9 cellular contexts compared by ENCODE assay signal in genomic region chr19:6417713-6418561, GRCh38. TPM values are rescaled to one million over a fixed set of nuclear protein-coding genes. Genes with fewer than 3 reads are reported as not detected.
DNase-seq lines count a peak whose midpoint lies in the region; ATAC-seq, FAIRE-seq and TF ChIP-seq lines count a peak whose summit lies in the region.
"Had no signal": no experiment of that assay in that cellular context is flagged by ENCODE, and none has a peak within 500 bp of the region (broad histone marks: within the 10 kb centered on the region; RNA-seq: fewer than 3 reads in every experiment).

No MANE protein-coding gene starts in this region.

- H3K27me3 ChIP-seq in GM12878 (replicated peaks in 1 of 2; ENCODE audit: control insufficient read depth in 2 of 2, insufficient read depth in 2 of 2, low read length in 1 of 2) (no peaks in the 10 kb centered on the region), tibial nerve (no peaks in the 10 kb centered on the region)
- H3K27me3 ChIP-seq: stomach had no signal

- TF ChIP-seq RAD21 in GM12878 (IDR thresholded peaks at IDR 0.05; ENCODE audit: insufficient read depth, low read depth, low read length): no peak

- FAIRE-seq in GM12878 (lab: Jason Lieb, UNC): no peak

- H3K9me3 ChIP-seq in GM12878 (replicated peaks; ENCODE audit: control insufficient read depth, insufficient read depth, low read length) (no peaks in the 10 kb centered on the region), tibial nerve (no peaks in the 10 kb centered on the region)
- H3K9me3 ChIP-seq: stomach had no signal

- POLR2A ChIA-PET in GM12878 (lab: Charles Lee): no interaction called here

- SMC1A ChIA-PET in GM12878 (lab: Charles Lee; ENCODE audit: uncharacterized antibody, unreplicated experiment): no interaction called here

- H3K4me3 ChIP-seq in GM12878: no peak overlapping the region
- H3K4me3 ChIP-seq in tibial nerve: no peak overlapping the region
- H3K4me3 ChIP-seq: stomach had no signal

- TF ChIP-seq EP300 in GM12878 (IDR thresholded peaks at IDR 0.05; ENCODE audit: borderline replicate concordance in 1 of 2, control insufficient read depth in 1 of 2, low read depth in 2 of 2, low read length in 2 of 2) (no peak), tibial nerve (IDR thresholded peaks at IDR 0.05) (no peak)

- RAD21 ChIA-PET in GM12878 (lab: Charles Lee; ENCODE audit: unreplicated experiment): no interaction called here

- intact Hi-C loops in GM12878 (cut with micrococcal nuclease; ENCODE audit: unreplicated experiment): no loop called here

- H3K79me2 ChIP-seq in GM12878 (ENCODE audit: control insufficient read depth, insufficient read depth, low read length): peaks cover 33% of the 10 kb centered on the region

- no peaks in the 10 kb centered on the region for H3K4me1 ChIP-seq in GM12878 (ENCODE audit: control insufficient read depth, insufficient read depth, low read length)
- peaks cover 0 to 71% (median 21%) of the 10 kb centered on the region in 4 donors for H3K4me1 ChIP-seq in tibial nerve

- H3K36me3 ChIP-seq in GM12878 (ENCODE audit: control insufficient read depth in 2 of 2, insufficient read depth in 2 of 2, low read length in 1 of 2) (peaks cover 27 to 63% of the 10 kb centered on the region in 2 experiments), tibial nerve (peaks cover 7 to 84% (median 42%) of the 10 kb centered on the region in 3 donors)

- whole genome bisulfite sequencing in GM12878 (ENCODE audit: insufficient coverage, insufficient replicate concordance, low lambda C conversion rate, missing lambda C conversion rate): 93% methylated on average over 33 of the region's 33 CpGs
- WGBS in tibial nerve, 2 donors: 61 to 65% methylated on average over 16 to 26 of the region's 33 CpGs

- H3K27ac ChIP-seq in GM12878 (ENCODE audit: control insufficient read depth, insufficient read depth): no peak overlapping the region
- peak overlapping the region in 2 of 4 donors; percentile 6 to 20 for H3K27ac ChIP-seq in tibial nerve

- no peak overlapping the region for H3K4me2 ChIP-seq in GM12878 (ENCODE audit: control insufficient read depth, insufficient read depth)

- CTCF ChIA-PET in GM12878 (lab: Yijun Ruan, JAX): interaction anchor here (0.7 kb wide), 1 partner anchor 486 kb away, joined by 3 read pairs; no protein-coding TSS in a partner anchor

- BruUV-seq in GM12878 (replicated peaks; lab: Mats Ljungman, UMichigan): no TSS peak

- ATAC-seq in GM12878: no peak
- ATAC-seq in HG02642 (IDR thresholded peaks at IDR 0.05; ENCODE audit: poor library complexity, unreplicated experiment): no peak

- H3K9ac ChIP-seq in GM12878 (ENCODE audit: control insufficient read depth, insufficient read depth, low read length): no peak overlapping the region

- in situ Hi-C loops in GM12878 (cut with MboI): no loop called here

- TF ChIP-seq POLR2A in GM12878 (IDR thresholded peaks at IDR 0.05; ENCODE audit: low read depth, low read length) (peak; percentile 46; the same call in 1 of the 2 replicates), tibial nerve (IDR thresholded peaks at IDR 0.05) (no peak)

- peaks cover 21% of the 10 kb centered on the region for H4K20me1 ChIP-seq in GM12878 (ENCODE audit: control insufficient read depth, insufficient read depth)

- no peak overlapping the region for H2AFZ ChIP-seq in GM12878 (ENCODE audit: control insufficient read depth, low read depth, low read length)

- TF ChIP-seq CTCF in GM12878 (IDR thresholded peaks at IDR 0.05 in 2 of 3, conservative IDR thresholded peaks at IDR 0.05 in 1 of 3; ENCODE audit: control insufficient read depth in 2 of 3, extremely low read depth in 1 of 3, insufficient read depth in 1 of 3, low read depth in 3 of 3, low read length in 3 of 3) (no peak), tibial nerve (IDR thresholded peaks at IDR 0.05) (peak; percentile 27 to 55 (median 42))

- peak; percentile 9 for DNase-seq in HT-29 (ENCODE audit: low spot score)
- DNase-seq in GM12878 (ENCODE audit: low read depth, low spot score): no peak
- peak; percentile 75 for DNase-seq in iPS-NIHi11 (ENCODE audit: low spot score)
- DNase-seq in tibial nerve (ENCODE audit: low spot score in 2 of 2): no peak
- DNase-seq in T-helper 1 cell: no peak
- no peak for DNase-seq in D341Med (ENCODE audit: low spot score)
- DNase-seq: stomach had no signal

RNA-seq across cellular contexts. Expression of gene KHSRP, which starts 6.7 kb away (rescaled TPM):
- 143 and 160 TPM in 2 replicates for total RNA-seq in HT-29 (2014; rRNA removed; shearing (Covaris generic))
- 69.0 and 80.4 TPM in 2 replicates for total RNA-seq in GM12878 (2013; cell fraction: nucleolus; rRNA removed)
- total RNA-seq in GM12878 (2014; rRNA removed): 111 and 121 TPM in 2 replicates
- total RNA-seq in GM12878 (2014; rRNA removed; fragmentation: Illumina TruSeq; extraction: Trizol): 71.8 and 79.8 TPM in 2 replicates
- total RNA-seq in GM12878 (2021): 411 and 440 TPM in 2 replicates
- polyA plus RNA-seq in GM12878 (2011; ENCODE audit: low read depth): 115 TPM
- 71.1 and 84.3 TPM in 2 replicates for polyA plus RNA-seq in GM12878 (2011; rRNA removed)
- polyA plus RNA-seq in GM12878 (2011; cell fraction: cytosol; rRNA removed): 79.1 and 116 TPM in 2 replicates
- polyA plus RNA-seq in GM12878 (2011; cell fraction: nucleus; rRNA removed): 175 and 222 TPM in 2 replicates
- polyA plus RNA-seq in GM12878 (2012): 189 and 262 TPM in 2 replicates
- polyA plus RNA-seq in GM12878 (2014; fragmentation: Illumina TruSeq; extraction: Trizol): 118 and 142 TPM in 2 replicates
- polyA plus RNA-seq in GM12878 (2014; fragmentation: Nextera tagmentation; extraction: Ambion mirVana): 1 to 10 TPM; 4.8 to 6.4 TPM
- polyA plus RNA-seq in GM12878 (2014; rRNA removed): 229 and 318 TPM in 2 replicates
- 10 to 100 TPM; 38.5 to 40.1 TPM for polyA plus RNA-seq in GM12878 (2016; fragmentation: Nextera tagmentation; extraction: Ambion mirVana)
- 101 and 116 TPM in 2 replicates for polyA minus RNA-seq in GM12878 (2011; rRNA and poly(A)+ RNA removed)
- polyA minus RNA-seq in GM12878 (2011; cell fraction: cytosol; rRNA and poly(A)+ RNA removed): 104 and 123 TPM in 2 replicates
- polyA minus RNA-seq in GM12878 (2011; cell fraction: nucleus; rRNA and poly(A)+ RNA removed): 61.7 and 95.5 TPM in 2 replicates
- 100 to 1,000 TPM in 3 of 4 donors, 10 to 100 TPM in 1; 79.5 to 147 (median 119) TPM for total RNA-seq in tibial nerve

RNA-seq across cellular contexts. Expression of gene SLC25A41, which starts 15.6 kb away (rescaled TPM):
- total RNA-seq in HT-29 (2014; rRNA removed; shearing (Covaris generic)): 0.08 and 0.13 TPM in 2 replicates
- total RNA-seq in GM12878 (2013; cell fraction: nucleolus; rRNA removed): 0.37 and 0.75 TPM in 2 replicates
- total RNA-seq in GM12878 (2014; rRNA removed) (0.23 and 0.27 TPM in 2 replicates), GM12878 (2014; rRNA removed; fragmentation: Illumina TruSeq; extraction: Trizol) (0.49 and 0.55 TPM in 2 replicates), GM12878 (2021) (1.0 and 1.2 TPM in 2 replicates), tibial nerve (under 1 TPM in 1 of 4 donors, not detected in 3; 0.63 TPM)
- polyA plus RNA-seq in GM12878 (2011; ENCODE audit: low read depth): 0.58 TPM
- polyA plus RNA-seq in GM12878 (2011; rRNA removed) (0.45 and 0.99 TPM in 2 replicates), GM12878 (2014; fragmentation: Illumina TruSeq; extraction: Trizol) (0.24 TPM in 1 of 2 replicates, not detected in the other), GM12878 (2014; fragmentation: Nextera tagmentation; extraction: Ambion mirVana) (not detected), GM12878 (2014; rRNA removed) (0.73 and 1.4 TPM in 2 replicates), GM12878 (2016; fragmentation: Nextera tagmentation; extraction: Ambion mirVana) (under 1 TPM; 0.30 to 0.37 TPM)
- 1.3 and 2.2 TPM in 2 replicates for polyA plus RNA-seq in GM12878 (2011; cell fraction: cytosol; rRNA removed)
- 3.5 and 3.9 TPM in 2 replicates for polyA plus RNA-seq in GM12878 (2011; cell fraction: nucleus; rRNA removed)
- 1.3 and 1.4 TPM in 2 replicates for polyA plus RNA-seq in GM12878 (2012)
- polyA minus RNA-seq in GM12878 (2011; rRNA and poly(A)+ RNA removed): 0.51 and 0.62 TPM in 2 replicates
- not detected in 2 replicates for polyA minus RNA-seq in GM12878 (2011; cell fraction: cytosol; rRNA and poly(A)+ RNA removed)
- polyA minus RNA-seq in GM12878 (2011; cell fraction: nucleus; rRNA and poly(A)+ RNA removed): 0.38 TPM in 1 of 2 replicates, not detected in the other
- polyA plus RNA-seq: IgD-negative memory B cell had no signal

RNA-seq across cellular contexts. Expression of gene GTF2F1, which starts 25.0 kb away (rescaled TPM):
- 37.0 and 40.9 TPM in 2 replicates for total RNA-seq in HT-29 (2014; rRNA removed; shearing (Covaris generic))
- total RNA-seq in GM12878 (2013; cell fraction: nucleolus; rRNA removed): 14.1 and 18.4 TPM in 2 replicates
- 42.7 and 45.0 TPM in 2 replicates for total RNA-seq in GM12878 (2014; rRNA removed)
- 55.4 and 57.3 TPM in 2 replicates for total RNA-seq in GM12878 (2014; rRNA removed; fragmentation: Illumina TruSeq; extraction: Trizol)
- 57.8 and 61.7 TPM in 2 replicates for total RNA-seq in GM12878 (2021)
- 32.2 TPM for polyA plus RNA-seq in GM12878 (2011; ENCODE audit: low read depth)
- 39.6 and 50.4 TPM in 2 replicates for polyA plus RNA-seq in GM12878 (2011; rRNA removed)
- polyA plus RNA-seq in GM12878 (2011; cell fraction: cytosol; rRNA removed): 65.1 and 90.7 TPM in 2 replicates
- polyA plus RNA-seq in GM12878 (2011; cell fraction: nucleus; rRNA removed): 34.5 and 62.4 TPM in 2 replicates
- 59.6 and 77.8 TPM in 2 replicates for polyA plus RNA-seq in GM12878 (2012)
- polyA plus RNA-seq in GM12878 (2014; fragmentation: Illumina TruSeq; extraction: Trizol): 29.6 and 53.1 TPM in 2 replicates
- polyA plus RNA-seq in GM12878 (2014; fragmentation: Nextera tagmentation; extraction: Ambion mirVana): 1 to 10 TPM; 4.5 to 8.7 TPM
- 55.1 and 61.3 TPM in 2 replicates for polyA plus RNA-seq in GM12878 (2014; rRNA removed)
- polyA plus RNA-seq in GM12878 (2016; fragmentation: Nextera tagmentation; extraction: Ambion mirVana): 10 to 100 TPM; 39.2 to 46.7 TPM
- polyA minus RNA-seq in GM12878 (2011; rRNA and poly(A)+ RNA removed): 44.7 and 60.2 TPM in 2 replicates
- polyA minus RNA-seq in GM12878 (2011; cell fraction: cytosol; rRNA and poly(A)+ RNA removed): 25.7 and 26.8 TPM in 2 replicates
- 8.1 and 13.3 TPM in 2 replicates for polyA minus RNA-seq in GM12878 (2011; cell fraction: nucleus; rRNA and poly(A)+ RNA removed)
- 10 to 100 TPM; 29.5 to 50.9 (median 45.1) TPM for total RNA-seq in tibial nerve

RNA-seq across cellular contexts. Expression of gene SLC25A23, which starts 41.7 kb away (rescaled TPM):
- 49.8 and 82.5 TPM in 2 replicates for total RNA-seq in HT-29 (2014; rRNA removed; shearing (Covaris generic))
- 27.8 and 31.7 TPM in 2 replicates for total RNA-seq in GM12878 (2013; cell fraction: nucleolus; rRNA removed)
- total RNA-seq in GM12878 (2014; rRNA removed) (51.9 and 66.4 TPM in 2 replicates), GM12878 (2014; rRNA removed; fragmentation: Illumina TruSeq; extraction: Trizol) (35.4 and 36.2 TPM in 2 replicates), GM12878 (2021) (85.8 and 97.2 TPM in 2 replicates), tibial nerve (10 to 100 TPM; 33.2 to 45.6 (median 42.4) TPM)
- polyA plus RNA-seq in GM12878 (2011; ENCODE audit: low read depth): 27.3 TPM
- polyA plus RNA-seq in GM12878 (2011; rRNA removed) (16.6 and 25.6 TPM in 2 replicates), GM12878 (2014; fragmentation: Illumina TruSeq; extraction: Trizol) (60.7 and 70.2 TPM in 2 replicates), GM12878 (2014; fragmentation: Nextera tagmentation; extraction: Ambion mirVana) (10 to 100 TPM; 10.2 to 13.6 TPM), GM12878 (2014; rRNA removed) (79.5 and 83.1 TPM in 2 replicates), GM12878 (2016; fragmentation: Nextera tagmentation; extraction: Ambion mirVana) (10 to 100 TPM; 42.7 to 57.4 TPM)
- 43.6 and 47.6 TPM in 2 replicates for polyA plus RNA-seq in GM12878 (2011; cell fraction: cytosol; rRNA removed)
- polyA plus RNA-seq in GM12878 (2011; cell fraction: nucleus; rRNA removed): 42.9 and 54.9 TPM in 2 replicates
- polyA plus RNA-seq in GM12878 (2012): 47.9 and 65.2 TPM in 2 replicates
- polyA minus RNA-seq in GM12878 (2011; rRNA and poly(A)+ RNA removed): 25.0 and 39.9 TPM in 2 replicates
- 29.4 and 41.7 TPM in 2 replicates for polyA minus RNA-seq in GM12878 (2011; cell fraction: cytosol; rRNA and poly(A)+ RNA removed)
- polyA minus RNA-seq in GM12878 (2011; cell fraction: nucleus; rRNA and poly(A)+ RNA removed): 14.1 and 15.5 TPM in 2 replicates

RNA-seq across cellular contexts. Expression of gene PSPN, which starts 42.2 kb away (rescaled TPM):
- 0.28 and 0.47 TPM in 2 replicates for total RNA-seq in HT-29 (2014; rRNA removed; shearing (Covaris generic))
- total RNA-seq in GM12878 (2013; cell fraction: nucleolus; rRNA removed): 3.3 and 4.4 TPM in 2 replicates
- total RNA-seq in GM12878 (2014; rRNA removed): 0.79 and 1.0 TPM in 2 replicates
- total RNA-seq in GM12878 (2014; rRNA removed; fragmentation: Illumina TruSeq; extraction: Trizol): 0.67 and 0.83 TPM in 2 replicates
- 1.1 and 1.2 TPM in 2 replicates for total RNA-seq in GM12878 (2021)
- polyA plus RNA-seq in GM12878 (2011; ENCODE audit: low read depth): 0.71 TPM
- polyA plus RNA-seq in GM12878 (2011; rRNA removed): 0.50 and 0.84 TPM in 2 replicates
- 0.93 and 0.95 TPM in 2 replicates for polyA plus RNA-seq in GM12878 (2011; cell fraction: cytosol; rRNA removed)
- 1.2 and 1.7 TPM in 2 replicates for polyA plus RNA-seq in GM12878 (2011; cell fraction: nucleus; rRNA removed)
- 0.77 and 0.84 TPM in 2 replicates for polyA plus RNA-seq in GM12878 (2012)
- polyA plus RNA-seq in GM12878 (2014; fragmentation: Illumina TruSeq; extraction: Trizol): 0.41 and 0.65 TPM in 2 replicates
- polyA plus RNA-seq in GM12878 (2014; fragmentation: Nextera tagmentation; extraction: Ambion mirVana): under 1 TPM; 0.27 to 0.47 TPM
- polyA plus RNA-seq in GM12878 (2014; rRNA removed): 0.58 and 0.81 TPM in 2 replicates
- polyA plus RNA-seq in GM12878 (2016; fragmentation: Nextera tagmentation; extraction: Ambion mirVana): 1 to 10 TPM in 1 of 2 experiments, under 1 TPM in 1; 0.57 to 1.2 TPM
- 1.0 and 1.5 TPM in 2 replicates for polyA minus RNA-seq in GM12878 (2011; rRNA and poly(A)+ RNA removed)
- polyA minus RNA-seq in GM12878 (2011; cell fraction: cytosol; rRNA and poly(A)+ RNA removed): 0.53 and 1.2 TPM in 2 replicates
- 0.60 and 1.1 TPM in 2 replicates for polyA minus RNA-seq in GM12878 (2011; cell fraction: nucleus; rRNA and poly(A)+ RNA removed)
- total RNA-seq in tibial nerve: 1 to 10 TPM in 3 of 4 donors, under 1 TPM in 1; under 0.01 to 4.3 (median 2.5) TPM

Comparison
In these comparisons a context has a peak if more than half of its experiments do, and no peak if none do; other contexts are left out.
1. DNase-seq: peak in HT-29 (single experiment) and iPS-NIHi11 (single experiment); none in GM12878 (single experiment), tibial nerve (0 of 2), T-helper 1 cell (0 of 5) and D341Med (single experiment).
2. CTCF ChIP-seq: peak in tibial nerve (5 of 5); none in GM12878 (0 of 3).